24 cellular contexts compared by ENCODE assay signal in the genomic region with DNA sequence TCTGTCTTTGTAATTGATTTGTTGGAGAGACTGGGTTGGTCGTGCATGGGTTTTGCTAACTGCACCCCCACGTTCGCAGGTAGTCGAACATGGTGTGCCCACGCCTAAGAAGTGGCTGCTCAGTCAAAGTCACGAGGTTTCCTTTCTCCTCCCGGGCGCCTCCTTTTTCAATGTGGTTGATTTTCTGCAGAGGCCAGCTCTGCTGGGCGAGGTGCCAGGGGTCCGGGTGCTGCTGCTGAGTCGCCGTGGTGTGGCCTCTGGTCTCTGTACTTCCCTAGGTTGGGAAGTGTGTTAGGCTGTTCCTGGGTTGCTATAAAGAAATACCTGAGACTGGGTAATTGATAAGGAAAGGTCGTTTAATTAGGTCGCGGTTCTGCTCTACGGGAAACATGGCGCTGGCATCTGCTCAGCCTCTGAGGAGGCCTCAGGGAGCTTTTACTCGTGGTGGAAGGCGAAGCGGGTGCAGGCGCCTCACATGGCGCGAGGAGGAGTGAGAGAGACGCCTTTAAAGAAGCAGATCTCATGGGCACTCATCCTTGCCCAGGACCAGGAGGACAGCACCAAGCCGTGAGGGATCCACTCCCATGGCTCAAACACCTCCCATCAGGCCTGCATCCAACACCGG. TPM values are rescaled to one million over a fixed set of nuclear protein-coding genes. Genes with fewer than 3 reads are reported as not detected.
A peak's percentile ranks its signal among the peaks of the same experiment; 100 is the strongest.
DNase-seq lines count a peak whose midpoint lies in the region; ATAC-seq and TF ChIP-seq lines count a peak whose summit lies in the region.
"Had no signal": no experiment of that assay in that cellular context is flagged by ENCODE, and none has a peak within 500 bp of the region (broad histone marks: within the 10 kb centered on the region; RNA-seq: fewer than 3 reads in every experiment).

No MANE protein-coding gene starts in this region.

- H3K27ac Mint-ChIP-seq in natural killer cell treated with Interleukin-12 subunit alpha and Interleukin-12 subunit beta and Interleukin-15 and Interleukin-18, amount 100 ng/mL, for 72 hours: no peak overlapping the region
- H3K27ac Mint-ChIP-seq in activated T-helper 17 cell treated with anti-CD3 and anti-CD28 coated beads, Interleukin-2, amount 50 U/mL, for 72 hours: no peak overlapping the region

- in situ Hi-C loops in HAP-1 (cut with MboI; ENCODE audit: low sequenced_read_pairs): no loop called here

- H3K4me1 Mint-ChIP-seq in natural killer cell treated with Interleukin-12 subunit alpha and Interleukin-12 subunit beta and Interleukin-15 and Interleukin-18, amount 100 ng/mL, for 72 hours (ENCODE audit: low read depth in 2 of 2): peaks cover 11 to 31% of the 10 kb centered on the region in 2 donors
- peaks cover 10% of the 10 kb centered on the region for H3K4me1 Mint-ChIP-seq in activated T-helper 17 cell treated with anti-CD3 and anti-CD28 coated beads, Interleukin-2, amount 50 U/mL, for 72 hours

- DNase-seq in GF-D8 (lab: John Stamatoyannopoulos, UW) (peak; percentile 7), OCI-M1 (lab: John Stamatoyannopoulos, UW) (peak; percentile 82), cardiac fibroblast (ENCODE audit: low read depth in 2 of 2) (peak; percentile 20 to 28), DMS153 (lab: John Stamatoyannopoulos, UW) (no peak), HAP-1 (ENCODE audit: low spot score in 2 of 2) (no peak)
- peak; percentile 59 for DNase-seq in natural killer cell treated with Interleukin-12 subunit alpha and Interleukin-12 subunit beta and Interleukin-15 and Interleukin-18, amount 100 ng/mL, for 72 hours (ENCODE audit: low spot score)
- DNase-seq: activated CD4-positive, alpha-beta T cell treated with anti-CD3 and anti-CD28 coated beads for 4 hours; activated naive CD4-positive, alpha-beta T cell; anterior cingulate cortex; DMS 273 treated with DMSO at 0.1 percent for 48 hours; H9; lower lobe of right lung; naive thymus-derived CD4-positive, alpha-beta T cell; NCI-H1694 treated with DMSO at 0.1 percent for 48 hours; NCI-H345; NK-92 treated with Interleukin-12 subunit alpha and Interleukin-12 subunit beta, amount 100 ng/mL, for 24 hours; SHP77; T-helper 2 cell; testis had no signal

- no peaks in the 10 kb centered on the region for H3K36me3 Mint-ChIP-seq in natural killer cell treated with Interleukin-12 subunit alpha and Interleukin-12 subunit beta and Interleukin-15 and Interleukin-18, amount 100 ng/mL, for 72 hours
- H3K36me3 Mint-ChIP-seq in activated T-helper 17 cell treated with anti-CD3 and anti-CD28 coated beads, Interleukin-2, amount 50 U/mL, for 72 hours (ENCODE audit: low read depth): peaks cover 20% of the 10 kb centered on the region

- H3K4me3 Mint-ChIP-seq in natural killer cell treated with Interleukin-12 subunit alpha and Interleukin-12 subunit beta and Interleukin-15 and Interleukin-18, amount 100 ng/mL, for 72 hours: no peak overlapping the region
- H3K4me3 Mint-ChIP-seq in activated T-helper 17 cell treated with anti-CD3 and anti-CD28 coated beads, Interleukin-2, amount 50 U/mL, for 72 hours: no peak overlapping the region
- H3K4me3 Mint-ChIP-seq: H9; naive thymus-derived CD4-positive, alpha-beta T cell had no signal

- no peaks in the 10 kb centered on the region for H3K27me3 ChIP-seq in HAP-1 (ENCODE audit: low read depth)
- H3K27me3 ChIP-seq: testis had no signal

- no peak for TF ChIP-seq CTCF in cardiac fibroblast (IDR thresholded peaks at IDR 0.05; ENCODE audit: low read depth, low read length)

- no peaks in the 10 kb centered on the region for H3K9me3 Mint-ChIP-seq in natural killer cell treated with Interleukin-12 subunit alpha and Interleukin-12 subunit beta and Interleukin-15 and Interleukin-18, amount 100 ng/mL, for 72 hours
- H3K9me3 Mint-ChIP-seq in activated T-helper 17 cell treated with anti-CD3 and anti-CD28 coated beads, Interleukin-2, amount 50 U/mL, for 72 hours: no peaks in the 10 kb centered on the region
- H3K9me3 Mint-ChIP-seq: H9; naive thymus-derived CD4-positive, alpha-beta T cell had no signal

- no peaks in the 10 kb centered on the region for H3K9me3 ChIP-seq in HAP-1
- H3K9me3 ChIP-seq: lower lobe of right lung, testis had no signal

- no peak for ATAC-seq in natural killer cell treated with Interleukin-12 subunit alpha and Interleukin-12 subunit beta and Interleukin-15 and Interleukin-18, amount 100 ng/mL, for 72 hours
- no peak for ATAC-seq in activated T-helper 17 cell treated with anti-CD3 and anti-CD28 coated beads, Interleukin-2, amount 50 U/mL, for 72 hours (replicated peaks)
- ATAC-seq: lower lobe of right lung; naive thymus-derived CD4-positive, alpha-beta T cell had no signal

- H3K4me3 ChIP-seq in cardiac fibroblast (replicated peaks in 1 of 2; ENCODE audit: low read depth in 2 of 2, low read length in 2 of 2) (no peak overlapping the region), HAP-1 (no peak overlapping the region)
- H3K4me3 ChIP-seq: coronary artery, lower lobe of right lung, smooth muscle cell, testis had no signal

- H3K36me3 ChIP-seq in HAP-1 (replicated peaks): 0 out of 2 replicates have a peak, but pooled peaks cover 3% of the 10 kb centered on the region

- H3K4me1 ChIP-seq in HAP-1: no peaks in the 10 kb centered on the region
- H3K4me1 ChIP-seq: testis had no signal

- H3K27me3 Mint-ChIP-seq in natural killer cell treated with Interleukin-12 subunit alpha and Interleukin-12 subunit beta and Interleukin-15 and Interleukin-18, amount 100 ng/mL, for 72 hours: no peaks in the 10 kb centered on the region
- H3K27me3 Mint-ChIP-seq in activated T-helper 17 cell treated with anti-CD3 and anti-CD28 coated beads, Interleukin-2, amount 50 U/mL, for 72 hours: no peaks in the 10 kb centered on the region
- H3K27me3 Mint-ChIP-seq: naive thymus-derived CD4-positive, alpha-beta T cell had no signal

RNA-seq across cellular contexts. Expression of a gene that starts 14.1 kb away (rescaled TPM):
- total RNA-seq in natural killer cell treated with Interleukin-12 subunit alpha and Interleukin-12 subunit beta and Interleukin-15 and Interleukin-18, amount 100 ng/mL, for 72 hours: 10 to 100 TPM; 38.7 to 47.7 TPM
- 10 to 100 TPM; 25.6 to 34.7 TPM for total RNA-seq in activated T-helper 17 cell treated with anti-CD3 and anti-CD28 coated beads, Interleukin-2, amount 50 U/mL, for 72 hours

RNA-seq across cellular contexts. Expression of a gene that starts 32.4 kb away (rescaled TPM):
- total RNA-seq in natural killer cell treated with Interleukin-12 subunit alpha and Interleukin-12 subunit beta and Interleukin-15 and Interleukin-18, amount 100 ng/mL, for 72 hours: not detected
- total RNA-seq in activated T-helper 17 cell treated with anti-CD3 and anti-CD28 coated beads, Interleukin-2, amount 50 U/mL, for 72 hours: not detected
- total RNA-seq: endothelial cell of umbilical vein; glomerular endothelial cell; lower lobe of right lung; naive thymus-derived CD4-positive, alpha-beta T cell; smooth muscle cell had no signal

RNA-seq across cellular contexts. Expression of a gene that starts 50.3 kb away (rescaled TPM):
- total RNA-seq in natural killer cell treated with Interleukin-12 subunit alpha and Interleukin-12 subunit beta and Interleukin-15 and Interleukin-18, amount 100 ng/mL, for 72 hours: 100 to 1,000 TPM; 171 to 178 TPM
- total RNA-seq in activated T-helper 17 cell treated with anti-CD3 and anti-CD28 coated beads, Interleukin-2, amount 50 U/mL, for 72 hours: 100 to 1,000 TPM in 1 of 2 donors, 10 to 100 TPM in 1; 67.3 to 132 TPM

Comparison
In these comparisons a context has a peak if more than half of its experiments do, and no peak if none do; other contexts are left out.
1. DNase-seq: peak in GF-D8 (single experiment), OCI-M1 (single experiment), cardiac fibroblast (2 of 2) and natural killer cell treated with Interleukin-12 subunit alpha and Interleukin-12 subunit beta and Interleukin-15 and Interleukin-18, amount 100 ng/mL, for 72 hours (single experiment); none in DMS153 (single experiment) and HAP-1 (0 of 2).